Comparison of ENCODE assay signal across 18 cellular contexts in the genomic region with DNA sequence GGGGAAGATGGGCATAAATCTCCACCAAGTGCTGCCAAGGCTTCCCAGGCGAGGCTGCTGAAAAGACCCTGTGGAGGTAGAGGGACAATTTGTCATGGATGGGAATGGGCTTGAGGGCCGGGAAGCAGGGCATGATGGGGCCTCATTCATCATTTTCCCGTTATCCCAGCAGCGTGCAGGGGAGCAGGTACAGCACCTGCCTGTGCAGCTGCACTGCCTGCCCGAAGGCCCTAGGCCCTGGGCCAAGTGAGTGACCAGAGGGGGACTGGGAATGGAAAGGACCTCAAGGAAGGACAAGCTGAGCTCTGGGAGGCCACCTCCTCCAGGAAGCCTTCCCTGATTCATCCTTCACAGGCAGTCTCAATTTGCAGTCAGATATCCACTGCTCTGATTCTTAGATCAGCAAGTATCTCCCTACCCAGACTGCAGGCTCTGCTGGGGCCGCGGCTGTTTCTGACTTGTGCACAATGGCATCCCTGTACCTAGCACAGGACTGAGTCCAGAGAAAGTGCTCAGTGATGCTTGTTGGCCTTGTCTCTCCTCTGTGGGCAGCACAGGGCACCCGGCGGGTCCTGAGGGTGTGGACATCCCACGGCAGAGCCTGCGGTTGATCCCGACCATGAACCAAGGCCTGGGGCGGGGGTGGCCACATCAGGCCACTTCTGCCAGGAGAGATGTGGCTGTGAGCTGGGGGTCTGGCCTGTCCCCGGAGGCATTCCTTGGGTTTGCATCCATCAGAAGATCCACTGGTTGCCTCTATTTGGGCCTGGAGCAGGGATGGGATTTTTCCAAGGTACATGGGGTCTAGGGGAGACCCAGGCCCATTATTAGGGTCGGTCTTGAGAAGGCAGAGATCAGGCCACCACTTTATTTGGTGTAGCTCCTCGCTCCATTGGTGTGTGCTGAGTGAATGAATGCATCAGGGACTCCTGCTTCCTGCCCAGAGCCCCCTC.
DNase-seq lines count a peak whose midpoint lies in the region; ATAC-seq, FAIRE-seq and TF ChIP-seq lines count a peak whose summit lies in the region.
"Had no signal": no experiment of that assay in that cellular context is flagged by ENCODE, and none has a peak within 500 bp of the region (broad histone marks: within the 10 kb centered on the region; RNA-seq: fewer than 3 reads in every experiment).

No MANE protein-coding gene starts in this region.

- no peaks in the 10 kb centered on the region for H3K36me3 Mint-ChIP-seq in endodermal cell (ENCODE audit: low read depth)
- no peaks in the 10 kb centered on the region for H3K36me3 Mint-ChIP-seq in activated T-cell treated with anti-CD3 and anti-CD28 coated beads, Interleukin-2, amount 50 U/mL, for 72 hours (ENCODE audit: insufficient read depth in 2 of 2)
- H3K36me3 Mint-ChIP-seq in activated T-cell treated with anti-CD3 and anti-CD28 coated beads, Interleukin-2, amount 50 U/mL, for 4 hours (ENCODE audit: insufficient read depth), result no peaks in the 10 kb centered on the region

- H3K4me1 ChIP-seq in A549 (peaks cover 37% of the 10 kb centered on the region), IMR-90 (ENCODE audit: control insufficient read depth, insufficient read depth, low read length) (peaks cover 23% of the 10 kb centered on the region), endodermal cell (ENCODE audit: control insufficient read depth, insufficient read depth, low read length) (peaks cover 6% of the 10 kb centered on the region)

- no peak for FAIRE-seq in A549 (lab: Jason Lieb, UNC)
- FAIRE-seq: frontal cortex, H54 had no signal

- no peaks in the 10 kb centered on the region for H3K9me3 ChIP-seq in A549
- no peaks in the 10 kb centered on the region for H3K9me3 ChIP-seq in IMR-90 (ENCODE audit: control insufficient read depth, insufficient read depth, low read length)
- no peaks in the 10 kb centered on the region for H3K9me3 ChIP-seq in endodermal cell (ENCODE audit: control insufficient read depth, low read length)
- H3K9me3 ChIP-seq: SJSA1 had no signal

- TF ChIP-seq CTCF in A549 (IDR thresholded peaks at IDR 0.05) (no peak), IMR-90 (conservative IDR thresholded peaks at IDR 0.05; ENCODE audit: low read depth, low read length) (no peak), endodermal cell (conservative IDR thresholded peaks at IDR 0.05) (no peak)

- in situ Hi-C loops in IMR-90 (cut with MboI; ENCODE audit: low sequenced_read_pairs), result no loop called here

- no TSS peak for BruUV-seq in IMR-90 (replicated peaks; lab: Mats Ljungman, UMichigan)

- POLR2A ChIA-PET in A549 (lab: Yijun Ruan, JAX) (no interaction called here), IMR-90 (lab: Charles Lee; ENCODE audit: unreplicated experiment) (interaction anchor here (0.6 kb wide), 1 partner anchor 547 kb away, joined by 8 read pairs; no protein-coding TSS in a partner anchor)

- TF ChIP-seq POLR2A in A549 (IDR thresholded peaks at IDR 0.05; ENCODE audit: low read length) (no peak), IMR-90 (IDR thresholded peaks at IDR 0.05; ENCODE audit: low read depth, low read length) (no peak)

- H3K9ac ChIP-seq in IMR-90 (ENCODE audit: low read depth, low read length), result no peak overlapping the region
- no peak overlapping the region for H3K9ac ChIP-seq in endodermal cell (ENCODE audit: extremely low read depth, low read length, poor library complexity, severe bottlenecking)

- peaks cover 26% of the 10 kb centered on the region for H4K20me1 ChIP-seq in IMR-90 (ENCODE audit: insufficient read depth, low read length)

- H4K91ac ChIP-seq in IMR-90 (ENCODE audit: insufficient read depth, low read depth, low read length), result no peak overlapping the region; the same call in 1 of the 2 replicates

- H4K5ac ChIP-seq in IMR-90 (ENCODE audit: low read depth, low read length), result no peak overlapping the region

- H3K36me3 ChIP-seq in IMR-90 (ENCODE audit: control insufficient read depth, insufficient read depth, low read length) (peaks cover 39% of the 10 kb centered on the region), endodermal cell (ENCODE audit: control insufficient read depth, insufficient read depth, low read length) (no peaks in the 10 kb centered on the region)

- CTCF ChIA-PET in A549 (lab: Yijun Ruan, JAX), result interaction anchor here (0.9 kb wide), 1 partner anchor 36 kb away, joined by 3 read pairs; no protein-coding TSS in a partner anchor
- CTCF ChIA-PET in IMR-90 (lab: Yijun Ruan, JAX), result no interaction called here

- no peak overlapping the region for H2BK15ac ChIP-seq in IMR-90 (ENCODE audit: low read depth, low read length)

- no peak overlapping the region for H3K14ac ChIP-seq in IMR-90 (replicated peaks; ENCODE audit: low read depth, low read length)

- DNase-seq in A549 (ENCODE audit: low read depth in 1 of 2, low spot score in 1 of 2) (no peak), IMR-90 (no peak), endodermal cell (peak; percentile 24), sciatic nerve (ENCODE audit: low spot score) (peak; percentile 49), inferior parietal cortex (ENCODE audit: extremely low spot score) (no peak)
- no peak for DNase-seq in activated T-cell treated with anti-CD3 and anti-CD28 coated beads, Interleukin-2, amount 50 U/mL, for 72 hours
- no peak for DNase-seq in activated T-cell treated with anti-CD3 and anti-CD28 coated beads, Interleukin-2, amount 50 U/mL, for 4 hours
- DNase-seq: activated CD4-positive, alpha-beta T cell treated with anti-CD3 and anti-CD28 coated beads for 4 hours; activated T-cell treated with anti-CD3 and anti-CD28 coated beads, Interleukin-2, amount 50 U/mL, for 24 hours; amniotic stem cell; NCI-H2029; NCI-H510A treated with DMSO at 0.1 percent for 48 hours; T-helper 9 cell had no signal

- no peak overlapping the region for H2BK120ac ChIP-seq in IMR-90 (ENCODE audit: low read depth, low read length)

- H3K4me2 ChIP-seq in A549 (no peak overlapping the region), IMR-90 (ENCODE audit: low read depth, low read length) (no peak overlapping the region)

- H3K4me3 ChIP-seq in A549 (no peak overlapping the region), IMR-90 (ENCODE audit: insufficient read depth, low read depth, low read length) (no peak overlapping the region), endodermal cell (ENCODE audit: low read length) (no peak overlapping the region)
- H3K4me3 ChIP-seq: SJSA1 had no signal

- H3K4me3 Mint-ChIP-seq in endodermal cell, result no peak overlapping the region
- no peak overlapping the region for H3K4me3 Mint-ChIP-seq in activated T-cell treated with anti-CD3 and anti-CD28 coated beads, Interleukin-2, amount 50 U/mL, for 72 hours
- H3K4me3 Mint-ChIP-seq in activated T-cell treated with anti-CD3 and anti-CD28 coated beads, Interleukin-2, amount 50 U/mL, for 4 hours, result no peak overlapping the region
- H3K4me3 Mint-ChIP-seq: activated T-cell treated with anti-CD3 and anti-CD28 coated beads, Interleukin-2, amount 50 U/mL, for 24 hours; B cell; stimulated activated naive CD8-positive, alpha-beta T cell treated with anti-CD3 and anti-CD28 coated beads, Interleukin-15, Interleukin-2, amounts not matched to agents 100 ng/mL and 50 ng/mL, for 24 hours had no signal

- dilution Hi-C loops in IMR-90 (cut with HindIII; ENCODE audit: low sequenced_read_pairs, unreplicated experiment), result no loop called here

- ATAC-seq in A549 (no peak), IMR-90 (ENCODE audit: low read depth) (no peak), sciatic nerve (no peak)
- no peak for ATAC-seq in activated T-cell treated with anti-CD3 and anti-CD28 coated beads, Interleukin-2, amount 50 U/mL, for 72 hours (replicated peaks in 1 of 2)
- ATAC-seq in activated T-cell treated with anti-CD3 and anti-CD28 coated beads, Interleukin-2, amount 50 U/mL, for 4 hours, result no peak

- H3K23ac ChIP-seq in IMR-90 (ENCODE audit: low read depth, low read length), result no peak overlapping the region

- H2AK5ac ChIP-seq in IMR-90 (ENCODE audit: low read depth, low read length), result no peak overlapping the region; the same call in 1 of the 2 replicates

- H3K27me3 Mint-ChIP-seq in endodermal cell (ENCODE audit: insufficient read depth), result peaks cover under 1% of the 10 kb centered on the region
- no peaks in the 10 kb centered on the region for H3K27me3 Mint-ChIP-seq in activated T-cell treated with anti-CD3 and anti-CD28 coated beads, Interleukin-2, amount 50 U/mL, for 72 hours (ENCODE audit: low read depth)
- peaks cover 28% of the 10 kb centered on the region for H3K27me3 Mint-ChIP-seq in activated T-cell treated with anti-CD3 and anti-CD28 coated beads, Interleukin-2, amount 50 U/mL, for 4 hours (ENCODE audit: low read depth)

- no peak overlapping the region for H3K56ac ChIP-seq in IMR-90 (ENCODE audit: extremely low read depth, insufficient read depth, low read length)

- TF ChIP-seq EP300 in A549 (IDR thresholded peaks at IDR 0.05), result no peak

- H3K27me3 ChIP-seq in IMR-90 (ENCODE audit: control insufficient read depth, insufficient read depth, low read length) (no peaks in the 10 kb centered on the region), endodermal cell (ENCODE audit: control insufficient read depth, insufficient read depth, low read length, poor library complexity, severe bottlenecking) (no peaks in the 10 kb centered on the region)
- H3K27me3 ChIP-seq: SJSA1 had no signal

- H3K27ac ChIP-seq in A549 (peak overlapping the region; percentile 92; a peak in 5 of 6 replicates), IMR-90 (ENCODE audit: insufficient read depth, low read length) (no peak overlapping the region), endodermal cell (ENCODE audit: low read depth, low read length) (no peak overlapping the region)
- H3K27ac ChIP-seq: SJSA1 had no signal

- WGBS in A549 (ENCODE audit: missing lambda C conversion rate), result 89% methylated on average over 11 of the region's 16 CpGs
- WGBS in IMR-90 (ENCODE audit: extremely low coverage in 2 of 2, insufficient read length in 1 of 2), 2 experiments, result 92% methylated on average over 7 of the region's 16 CpGs; no CpG with 5 or more reads in 1 of the 2 experiments
- 90 to 96% methylated on average over 10 to 16 of the region's 16 CpGs for WGBS in endodermal cell (ENCODE audit: insufficient coverage in 1 of 2, insufficient read length in 1 of 2), 2 experiments

- H2BK20ac ChIP-seq in IMR-90 (ENCODE audit: low read depth, low read length), result no peak overlapping the region

- intact Hi-C loops in IMR-90 (cut with micrococcal nuclease), result loop anchor here (10.0 kb wide), 1 partner anchor 164 kb away; no protein-coding TSS in a partner anchor
- intact Hi-C loops in sciatic nerve (cut with DNase I), result no loop called here

- H3K27ac Mint-ChIP-seq in endodermal cell, result no peak overlapping the region
- no peak overlapping the region for H3K27ac Mint-ChIP-seq in activated T-cell treated with anti-CD3 and anti-CD28 coated beads, Interleukin-2, amount 50 U/mL, for 72 hours
- H3K27ac Mint-ChIP-seq: activated T-cell treated with anti-CD3 and anti-CD28 coated beads, Interleukin-2, amount 50 U/mL, for 24 hours; B cell; stimulated activated naive CD8-positive, alpha-beta T cell treated with anti-CD3 and anti-CD28 coated beads, Interleukin-15, Interleukin-2, amounts not matched to agents 100 ng/mL and 50 ng/mL, for 24 hours had no signal

- peaks cover 4% of the 10 kb centered on the region for H3K9me3 Mint-ChIP-seq in endodermal cell
- H3K9me3 Mint-ChIP-seq in activated T-cell treated with anti-CD3 and anti-CD28 coated beads, Interleukin-2, amount 50 U/mL, for 72 hours, result no peaks in the 10 kb centered on the region
- H3K9me3 Mint-ChIP-seq in activated T-cell treated with anti-CD3 and anti-CD28 coated beads, Interleukin-2, amount 50 U/mL, for 4 hours, result no peaks in the 10 kb centered on the region
- H3K9me3 Mint-ChIP-seq: activated T-cell treated with anti-CD3 and anti-CD28 coated beads, Interleukin-2, amount 50 U/mL, for 24 hours; stimulated activated naive CD8-positive, alpha-beta T cell treated with anti-CD3 and anti-CD28 coated beads, Interleukin-15, Interleukin-2, amounts not matched to agents 100 ng/mL and 50 ng/mL, for 24 hours had no signal

- H3K4ac ChIP-seq in IMR-90 (ENCODE audit: low read depth, low read length), result no peak overlapping the region; the same call in 1 of the 2 replicates

- H3K4me1 Mint-ChIP-seq in endodermal cell, result peaks cover 18% of the 10 kb centered on the region
- H3K4me1 Mint-ChIP-seq in activated T-cell treated with anti-CD3 and anti-CD28 coated beads, Interleukin-2, amount 50 U/mL, for 72 hours (ENCODE audit: low read depth), result peaks cover 6% of the 10 kb centered on the region
- no peaks in the 10 kb centered on the region for H3K4me1 Mint-ChIP-seq in activated T-cell treated with anti-CD3 and anti-CD28 coated beads, Interleukin-2, amount 50 U/mL, for 4 hours (ENCODE audit: low read depth)
- H3K4me1 Mint-ChIP-seq: B cell had no signal

- no peak overlapping the region for H2AK9ac ChIP-seq in IMR-90 (replicated peaks; ENCODE audit: low read depth, low read length, poor library complexity)

- no peak overlapping the region for H3K18ac ChIP-seq in IMR-90 (ENCODE audit: low read depth, low read length)

- no peak for TF ChIP-seq RAD21 in A549 (conservative IDR thresholded peaks at IDR 0.05 in 1 of 2, IDR thresholded peaks at IDR 0.05 in 1 of 2)
- no peak for TF ChIP-seq RAD21 in IMR-90 (IDR thresholded peaks at IDR 0.05; ENCODE audit: low read length)

- H2BK5ac ChIP-seq in IMR-90 (ENCODE audit: low read depth, low read length, poor library complexity, severe bottlenecking), result peak overlapping the region; percentile 4

- H3K9me1 ChIP-seq in IMR-90 (ENCODE audit: insufficient read depth, low read length), result peaks cover 14% of the 10 kb centered on the region; the same call in 1 of the 2 replicates

- H4K8ac ChIP-seq in IMR-90 (ENCODE audit: low read depth in 2 of 2, low read length in 2 of 2), result no peak overlapping the region

- H3K79me1 ChIP-seq in IMR-90 (ENCODE audit: low read depth in 1 of 2, low read length in 2 of 2), result peaks cover 0 to 15% of the 10 kb centered on the region in 2 experiments; a peak in 1 of 4 replicates

- no peak overlapping the region for H2AFZ ChIP-seq in IMR-90 (replicated peaks; ENCODE audit: low read length, poor library complexity)

Comparison
In these comparisons a context has a peak if more than half of its experiments do, and no peak if none do; other contexts are left out.
1. DNase-seq: peak in endodermal cell (single experiment) and sciatic nerve (single experiment); none in A549 (0 of 2), IMR-90 (single experiment), activated T-cell treated with anti-CD3 and anti-CD28 coated beads, Interleukin-2, amount 50 U/mL, for 72 hours (0 of 2), inferior parietal cortex (single experiment) and activated T-cell treated with anti-CD3 and anti-CD28 coated beads, Interleukin-2, amount 50 U/mL, for 4 hours (single experiment).
2. H3K27ac ChIP-seq: peak in A549 (2 of 2); none in IMR-90 (single experiment) and endodermal cell (single experiment).